ENCODE assay signal across 25 cellular contexts in genomic region chr17:3542410-3543088, GRCh38.
"Had no signal": no experiment of that assay in that cellular context is flagged by ENCODE, and none has a peak within 500 bp of the region (broad histone marks: within the 10 kb centered on the region; RNA-seq: fewer than 3 reads in every experiment).

No MANE protein-coding gene starts in this region.

- H3K27me3 Mint-ChIP-seq: activated B cell treated with CpG ODN at 0.5 μM for 24 hours; activated naive CD4-positive, alpha-beta T cell treated with anti-CD3 and anti-CD28 coated beads, Interleukin-2, amount 50 U/mL, for 24 hours had no signal

- H3K9me3 Mint-ChIP-seq: activated B cell treated with CpG ODN at 0.5 μM for 24 hours; activated CD4-positive, alpha-beta T cell treated with anti-CD3 and anti-CD28 coated beads, Interleukin-2, amount 10 ng/mL, durations not matched to agents 24 days and 14 days; activated naive CD4-positive, alpha-beta T cell treated with anti-CD3 and anti-CD28 coated beads, Interleukin-2, amount 50 U/mL, for 24 hours; activated T-cell treated with anti-CD3 and anti-CD28 coated beads, Interleukin-2, amount 50 U/mL, for 24 hours; activated T-helper 1 cell treated with anti-CD3 and anti-CD28 coated beads, Interleukin-12 subunit alpha, Interleukin-12 subunit beta, Interleukin-2, Interleukin-4 antibody, amounts not matched to agents 30 ng/mL and 10 ng/mL and 1 ng/mL, durations not matched to agents 14 hours and 24 hours and 36 hours; T-cell had no signal

- H3K27ac ChIP-seq: ascending aorta, body of pancreas, Peyer's patch had no signal

- H3K36me3 Mint-ChIP-seq: activated CD8-positive, alpha-beta memory T cell treated with anti-CD3 and anti-CD28 coated beads, Interleukin-2, amount 10 ng/mL, durations not matched to agents 7 days and 5 days; activated naive CD4-positive, alpha-beta T cell treated with anti-CD3 and anti-CD28 coated beads, Interleukin-2, amount 50 U/mL, for 24 hours; T-cell had no signal

- H3K36me3 ChIP-seq: ascending aorta, Peyer's patch had no signal

- ATAC-seq: activated CD8-positive, alpha-beta memory T cell treated with anti-CD3 and anti-CD28 coated beads, Interleukin-2, amount 10 ng/mL, durations not matched to agents 7 days and 5 days; body of pancreas; T-cell had no signal

- H3K4me1 ChIP-seq: ascending aorta, body of pancreas, Peyer's patch had no signal

- H3K4me3 ChIP-seq: ascending aorta, body of pancreas, Peyer's patch had no signal

- DNase-seq: activated B cell treated with CpG ODN at 0.5 μM for 24 hours; activated CD4-positive, alpha-beta T cell treated with anti-CD3 and anti-CD28 coated beads for 1 hour; activated CD4-positive, alpha-beta T cell treated with anti-CD3 and anti-CD28 coated beads, Interleukin-2, amount 10 ng/mL, durations not matched to agents 24 days and 14 days; activated CD4-positive, alpha-beta T cell treated with anti-CD3 and anti-CD28 coated beads, Interleukin-2, amount 50 U/mL, for 48 hours; activated CD8-positive, alpha-beta memory T cell treated with anti-CD3 and anti-CD28 coated beads, Interleukin-2, amount 10 ng/mL, durations not matched to agents 7 days and 5 days; activated effector memory CD4-positive, alpha-beta T cell treated with Interleukin-2 at 50 U/mL for 16 hours; activated naive CD4-positive, alpha-beta T cell; activated T-cell treated with anti-CD3 and anti-CD28 coated beads, Interleukin-2, amount 50 U/mL, for 24 hours; body of pancreas; Kasumi-1; KBM-7; NCI-H1105 treated with DMSO at 0.1 percent for 48 hours; NCI-H1436 treated with DMSO at 0.1 percent for 48 hours; NCI-H187; NCI-H2081; NCI-H510A treated with DMSO at 0.1 percent for 48 hours; Peyer's patch; SHP77 treated with DMSO at 0.1 percent for 48 hours; T-cell; T-helper 2 cell; T1000 had no signal

- H3K27me3 ChIP-seq: ascending aorta, body of pancreas, Peyer's patch had no signal

- H3K9me3 ChIP-seq: ascending aorta, body of pancreas, Peyer's patch had no signal

- H3K27ac Mint-ChIP-seq: activated B cell treated with CpG ODN at 0.5 μM for 24 hours; activated CD4-positive, alpha-beta T cell treated with anti-CD3 and anti-CD28 coated beads, Interleukin-2, amount 10 ng/mL, durations not matched to agents 24 days and 14 days; activated CD8-positive, alpha-beta memory T cell treated with anti-CD3 and anti-CD28 coated beads, Interleukin-2, amount 10 ng/mL, durations not matched to agents 7 days and 5 days; activated naive CD4-positive, alpha-beta T cell treated with anti-CD3 and anti-CD28 coated beads, Interleukin-2, amount 50 U/mL, for 24 hours; activated T-cell treated with anti-CD3 and anti-CD28 coated beads, Interleukin-2, amount 50 U/mL, for 24 hours; activated T-helper 1 cell treated with anti-CD3 and anti-CD28 coated beads, Interleukin-12 subunit alpha, Interleukin-12 subunit beta, Interleukin-2, Interleukin-4 antibody, amounts not matched to agents 30 ng/mL and 10 ng/mL and 1 ng/mL, durations not matched to agents 14 hours and 24 hours and 36 hours; T-cell had no signal

- H3K4me3 Mint-ChIP-seq: activated B cell treated with CpG ODN at 0.5 μM for 24 hours; activated CD4-positive, alpha-beta T cell treated with anti-CD3 and anti-CD28 coated beads, Interleukin-2, amount 10 ng/mL, durations not matched to agents 24 days and 14 days; activated CD8-positive, alpha-beta memory T cell treated with anti-CD3 and anti-CD28 coated beads, Interleukin-2, amount 10 ng/mL, durations not matched to agents 7 days and 5 days; activated naive CD4-positive, alpha-beta T cell treated with anti-CD3 and anti-CD28 coated beads, Interleukin-2, amount 50 U/mL, for 24 hours; activated T-cell treated with anti-CD3 and anti-CD28 coated beads, Interleukin-2, amount 50 U/mL, for 24 hours; activated T-helper 1 cell treated with anti-CD3 and anti-CD28 coated beads, Interleukin-12 subunit alpha, Interleukin-12 subunit beta, Interleukin-2, Interleukin-4 antibody, amounts not matched to agents 30 ng/mL and 10 ng/mL and 1 ng/mL, durations not matched to agents 14 hours and 24 hours and 36 hours; T-cell had no signal

- H3K4me1 Mint-ChIP-seq: activated B cell treated with CpG ODN at 0.5 μM for 24 hours; activated naive CD4-positive, alpha-beta T cell treated with anti-CD3 and anti-CD28 coated beads, Interleukin-2, amount 50 U/mL, for 24 hours; T-cell had no signal

- FAIRE-seq: TTC549 had no signal
